9 cellular contexts compared by ENCODE assay signal in genomic region chr6:165986647-165987482, GRCh38.
DNase-seq lines count a peak whose midpoint lies in the region; ATAC-seq and TF ChIP-seq lines count a peak whose summit lies in the region.
"Had no signal": no experiment of that assay in that cellular context is flagged by ENCODE, and none has a peak within 500 bp of the region (broad histone marks: within the 10 kb centered on the region; RNA-seq: fewer than 3 reads in every experiment).

No MANE protein-coding gene starts in this region.

- H3K4me1 ChIP-seq in SK-N-SH (ENCODE audit: control insufficient read depth in 1 of 2, insufficient read depth in 2 of 2, low read depth in 1 of 2, low read length in 1 of 2), result peaks cover 0 to 12% of the 10 kb centered on the region in 2 experiments; a peak in 1 of 4 replicates
- H3K4me1 ChIP-seq in ectodermal cell (ENCODE audit: control insufficient read depth, insufficient read depth, low read length), result peaks cover 20% of the 10 kb centered on the region
- H3K4me1 ChIP-seq in uterus, result no peaks in the 10 kb centered on the region

- no peak for TF ChIP-seq RAD21 in SK-N-SH (IDR thresholded peaks at IDR 0.05; ENCODE audit: low read length)

- under 1% methylated on average over 21 of the region's 31 CpGs for WGBS in SK-N-SH (ENCODE audit: low lambda C conversion rate)
- 1 to 2% methylated on average over 29 to 31 of the region's 31 CpGs for WGBS in ectodermal cell, 2 experiments

- POLR2A ChIA-PET in SK-N-SH (lab: Yijun Ruan, JAX), result no interaction called here

- no peak overlapping the region for H2AFZ ChIP-seq in SK-N-SH (ENCODE audit: low read depth)

- TF ChIP-seq EP300 in SK-N-SH (IDR thresholded peaks at IDR 0.05; ENCODE audit: borderline replicate concordance in 1 of 2, low read depth in 1 of 2, low read length in 1 of 2), result no peak

- no peaks in the 10 kb centered on the region for H3K9me3 ChIP-seq in SK-N-SH
- H3K9me3 ChIP-seq in ectodermal cell (ENCODE audit: control insufficient read depth, low read length), result no peaks in the 10 kb centered on the region
- no peaks in the 10 kb centered on the region for H3K9me3 ChIP-seq in uterus

- H3K27me3 Mint-ChIP-seq in mesothelial cell of epicardium (ENCODE audit: low read depth) (peaks cover 97% of the 10 kb centered on the region), immature natural killer cell (ENCODE audit: low read depth in 3 of 3) (peaks cover 8 to 18% (median 11%) of the 10 kb centered on the region in 3 donors)

- no peaks in the 10 kb centered on the region for H3K9me3 Mint-ChIP-seq in mesothelial cell of epicardium
- peaks cover 0 to 1% (median 0%) of the 10 kb centered on the region in 6 donors for H3K9me3 Mint-ChIP-seq in immature natural killer cell

- H3K9me2 ChIP-seq in SK-N-SH, result no peaks in the 10 kb centered on the region

- CTCF ChIA-PET in SK-N-SH (lab: Yijun Ruan, JAX), result interaction anchor here (1.6 to 1.7 kb wide), 2 partner anchors 20 to 111 kb away, joined by 4 to 9 read pairs; no protein-coding TSS in a partner anchor

- H3K27ac Mint-ChIP-seq in mesothelial cell of epicardium (no peak overlapping the region), immature natural killer cell (no peak overlapping the region)

- H3K4me3 ChIP-seq in SK-N-SH (ENCODE audit: low read depth in 2 of 2, low read length in 1 of 2) (peak overlapping the region in 1 of 2 experiments; percentile 45; a peak in 1 of 4 replicates), ectodermal cell (ENCODE audit: insufficient read depth, low read depth, low read length) (peak overlapping the region; percentile 31), uterus (peak overlapping the region; percentile 59 to 70)

- H3K27me3 ChIP-seq in SK-N-SH (ENCODE audit: insufficient read depth), result no peaks in the 10 kb centered on the region
- H3K27me3 ChIP-seq in ectodermal cell (ENCODE audit: control insufficient read depth, insufficient read depth, low read length, poor library complexity, severe bottlenecking), result peaks cover 83% of the 10 kb centered on the region
- no peaks in the 10 kb centered on the region for H3K27me3 ChIP-seq in uterus

- no peaks in the 10 kb centered on the region for H3K79me2 ChIP-seq in SK-N-SH (ENCODE audit: insufficient read depth)

- H3K27ac ChIP-seq in SK-N-SH (ENCODE audit: low read depth in 2 of 2, low read length in 1 of 2) (peak overlapping the region in 1 of 2 experiments; percentile 2; a peak in 1 of 4 replicates), ectodermal cell (ENCODE audit: insufficient read depth, low read depth, low read length, poor library complexity, severe bottlenecking) (no peak overlapping the region), uterus (peak overlapping the region; percentile 43 to 55)
- H3K27ac ChIP-seq: epithelial cell of prostate had no signal

- no peaks in the 10 kb centered on the region for H4K20me1 ChIP-seq in SK-N-SH (ENCODE audit: insufficient read depth)

- H3K4me2 ChIP-seq in SK-N-SH, result no peak overlapping the region

- ATAC-seq in SK-N-SH treated with all-trans-retinoic acid at 6 μM for 48 hours, result no peak

- intact Hi-C loops in uterus (cut with DNase I; ENCODE audit: low total_unique reads), result no loop called here

- H3K4me1 Mint-ChIP-seq in mesothelial cell of epicardium (peaks cover 25% of the 10 kb centered on the region), immature natural killer cell (peaks cover 0 to 8% of the 10 kb centered on the region in 2 donors)

- no peak for TF ChIP-seq POLR2A in uterus (IDR thresholded peaks at IDR 0.05)

- H3F3A ChIP-seq in SK-N-SH (replicated peaks; ENCODE audit: insufficient read depth), result no peaks in the 10 kb centered on the region

- no peak overlapping the region for H3K9ac ChIP-seq in SK-N-SH

- DNase-seq in SK-N-SH, result peak; percentile 62
- DNase-seq in mesothelial cell of epicardium (ENCODE audit: low spot score in 2 of 2, unreplicated experiment in 2 of 2), result no peak
- peak in 1 of 2 donors; percentile 47 for DNase-seq in uterus
- no peak for DNase-seq in immature natural killer cell
- no peak for DNase-seq in stimulated activated CD4-positive, alpha-beta T cell treated with anti-CD3 and anti-CD28 coated beads, Interleukin-1b, Interleukin-23, amount 100 ng/mL, for 48 hours
- no peak for DNase-seq in 8988T

- TF ChIP-seq CTCF in SK-N-SH (IDR thresholded peaks at IDR 0.05) (no peak), mesothelial cell of epicardium (IDR thresholded peaks at IDR 0.05; ENCODE audit: unreplicated experiment) (no peak), uterus (IDR thresholded peaks at IDR 0.05) (no peak)

- H3K4me3 Mint-ChIP-seq in mesothelial cell of epicardium (peak overlapping the region; percentile 58), immature natural killer cell (no peak overlapping the region)

- H3K36me3 Mint-ChIP-seq in mesothelial cell of epicardium (no peaks in the 10 kb centered on the region), immature natural killer cell (no peaks in the 10 kb centered on the region)

- no peaks in the 10 kb centered on the region for H3K36me3 ChIP-seq in SK-N-SH (replicated peaks in 1 of 2; ENCODE audit: control insufficient read depth in 1 of 2, insufficient read depth in 2 of 2, low read length in 1 of 2)
- no peaks in the 10 kb centered on the region for H3K36me3 ChIP-seq in ectodermal cell (ENCODE audit: control insufficient read depth, insufficient read depth, low read length)
- no peaks in the 10 kb centered on the region for H3K36me3 ChIP-seq in uterus

TF ChIP-seq in SK-N-SH, 30 proteins besides CTCF, POLR2A, EP300 and RAD21 (continues in another document):
- TF ChIP-seq RFX5 (IDR thresholded peaks at IDR 0.05; ENCODE audit: low read length), result no peak
- TF ChIP-seq MAX (IDR thresholded peaks at IDR 0.05; ENCODE audit: low read depth), result no peak
- no peak for TF ChIP-seq SMC3 (IDR thresholded peaks at IDR 0.05; ENCODE audit: low read depth, low read length)
- no peak for TF ChIP-seq YY1 (IDR thresholded peaks at IDR 0.05; ENCODE audit: low read depth)
- no peak for TF ChIP-seq FOSL2 (IDR thresholded peaks at IDR 0.05; ENCODE audit: borderline replicate concordance, low read depth)
- no peak for TF ChIP-seq RCOR1 (IDR thresholded peaks at IDR 0.05; ENCODE audit: low read length)
- TF ChIP-seq JUND (IDR thresholded peaks at IDR 0.05), result no peak
- TF ChIP-seq TEAD4 (IDR thresholded peaks at IDR 0.05; ENCODE audit: borderline replicate concordance, insufficient read depth), result no peak
- no peak for TF ChIP-seq TCF12 (IDR thresholded peaks at IDR 0.05)
- TF ChIP-seq SIN3A (IDR thresholded peaks at IDR 0.05; ENCODE audit: borderline replicate concordance, low read depth, low read length), result no peak
- no peak for TF ChIP-seq CHD2 (IDR thresholded peaks at IDR 0.05; ENCODE audit: low read length, partially characterized antibody)

TF ChIP-seq in SK-N-SH treated with all-trans-retinoic acid at 6 μM for 48 hours, 23 proteins besides CTCF, POLR2A, EP300 and RAD21:
- TF ChIP-seq TOX (CRISPR knock-in tag; IDR thresholded peaks at IDR 0.05; ENCODE audit: borderline replicate concordance), result no peak
- no peak for TF ChIP-seq ZC3H10 (CRISPR knock-in tag; IDR thresholded peaks at IDR 0.05)
- TF ChIP-seq ZNF8 (CRISPR knock-in tag; IDR thresholded peaks at IDR 0.05), result no peak
- TF ChIP-seq ISL1 (CRISPR knock-in tag; IDR thresholded peaks at IDR 0.05), result no peak
- no peak for TF ChIP-seq BACH2 (CRISPR knock-in tag; IDR thresholded peaks at IDR 0.05; ENCODE audit: borderline replicate concordance)
- TF ChIP-seq PPARA (CRISPR knock-in tag; IDR thresholded peaks at IDR 0.05; ENCODE audit: borderline replicate concordance), result no peak
- no peak for TF ChIP-seq SNAI2 (CRISPR knock-in tag; IDR thresholded peaks at IDR 0.05)
- no peak for TF ChIP-seq OSR1 (CRISPR knock-in tag; IDR thresholded peaks at IDR 0.05)
- TF ChIP-seq TCF4 (CRISPR knock-in tag; IDR thresholded peaks at IDR 0.05; ENCODE audit: borderline replicate concordance), result no peak
- TF ChIP-seq ARNTL (CRISPR knock-in tag; IDR thresholded peaks at IDR 0.05; ENCODE audit: borderline replicate concordance, low read depth), result no peak
- TF ChIP-seq ZNF565 (CRISPR knock-in tag; conservative IDR thresholded peaks at IDR 0.05; ENCODE audit: low read depth), result no peak
TF ChIP-seq in SK-N-SH treated with all-trans-retinoic acid at 6 μM for 48 hours: peak in this region for 0.
